ENCODE assay signal across 23 cellular contexts in the genomic region with DNA sequence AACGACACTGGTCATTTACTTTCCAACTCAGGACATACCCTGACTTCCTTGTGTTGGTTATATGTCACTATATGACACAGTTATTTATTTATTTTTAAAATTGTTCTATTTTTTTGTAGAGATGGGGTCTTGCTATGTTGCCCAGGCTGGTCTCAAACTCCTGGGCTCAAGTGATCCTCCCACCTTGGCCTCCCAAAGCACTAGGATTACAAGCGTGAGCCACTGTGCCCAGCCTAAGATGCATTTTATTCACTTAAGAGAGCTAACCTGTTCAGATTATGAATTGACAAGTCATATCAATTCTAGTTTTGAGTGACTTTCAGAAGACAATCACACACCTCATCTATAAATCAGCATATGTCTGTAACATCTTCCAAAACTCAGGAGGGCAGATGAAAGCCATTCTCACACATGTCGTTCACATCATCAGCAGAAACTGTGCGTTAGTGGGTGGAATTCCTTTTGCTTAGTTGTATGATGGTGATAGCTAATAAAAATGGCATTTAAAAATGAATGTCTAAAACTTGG.
DNase-seq lines count a peak whose midpoint lies in the region; ATAC-seq and TF ChIP-seq lines count a peak whose summit lies in the region.
"Had no signal": no experiment of that assay in that cellular context is flagged by ENCODE, and none has a peak within 500 bp of the region (broad histone marks: within the 10 kb centered on the region; RNA-seq: fewer than 3 reads in every experiment).

No MANE protein-coding gene starts in this region.

- H3K36me3 ChIP-seq in DND-41 (ENCODE audit: insufficient read depth, low read length), result no peaks in the 10 kb centered on the region
- H3K36me3 ChIP-seq: BLaER1 treated with 17β-estradiol and CSF1 and Interleukin-3, amounts not matched to agents 10 nM and 100 nM; esophagus muscularis mucosa; SJSA1 had no signal

- H3K36me3 Mint-ChIP-seq in T-helper 1 cell treated with Interleukin-12 subunit alpha and Interleukin-12 subunit beta and Interleukin-4 antibody, amounts not matched to agents 30 μg/mL and 1 μg/mL, for 36 hours (ENCODE audit: low read depth), result peaks cover 9% of the 10 kb centered on the region

- H4K20me1 ChIP-seq in DND-41 (ENCODE audit: insufficient read depth, low read length), result no peaks in the 10 kb centered on the region
- H4K20me1 ChIP-seq: BLaER1 treated with 17β-estradiol and CSF1 and Interleukin-3, amounts not matched to agents 10 nM and 100 nM had no signal

- peak; percentile 53 for DNase-seq in activated CD4-positive, alpha-beta T cell treated with anti-CD3 and anti-CD28 coated beads for 48 hours
- no peak for DNase-seq in activated CD4-positive, alpha-beta T cell treated with anti-CD3 and anti-CD28 coated beads, Interleukin-2, amount 50 U/mL, for 1 hour
- DNase-seq in DND-41, result no peak
- no peak for DNase-seq in epithelial cell of prostate (ENCODE audit: low read depth, low spot score)
- DNase-seq in inferior parietal cortex (ENCODE audit: extremely low spot score), result no peak
- DNase-seq in NCI-H226, result no peak
- DNase-seq in caudate nucleus (lab: John Stamatoyannopoulos, UW), result no peak
- DNase-seq: activated CD4-positive, alpha-beta T cell treated with anti-CD3 and anti-CD28 coated beads, Interleukin-2, amount 10 ng/mL, durations not matched to agents 7 days and 5 days; DMS 273 treated with DMSO at 0.1 percent for 48 hours; effector CD8-positive, alpha-beta T cell; GF-D8; IMR-90; MM.1S; NCI-H146; NCI-H774; PC-3 had no signal

- H3K27ac Mint-ChIP-seq in T-helper 1 cell treated with Interleukin-12 subunit alpha and Interleukin-12 subunit beta and Interleukin-4 antibody, amounts not matched to agents 30 μg/mL and 1 μg/mL, for 36 hours, result peak overlapping the region; percentile 31
- H3K27ac Mint-ChIP-seq: activated CD4-positive, alpha-beta T cell treated with anti-CD3 and anti-CD28 coated beads, Interleukin-2, amount 10 ng/mL, durations not matched to agents 7 days and 5 days; progenitor cell of endocrine pancreas had no signal

- H3K4me3 ChIP-seq in DND-41 (ENCODE audit: low read depth in 1 of 2, low read length in 2 of 2), result no peak overlapping the region
- H3K4me3 ChIP-seq: BLaER1 treated with 17β-estradiol and CSF1 and Interleukin-3, amounts not matched to agents 10 nM and 100 nM; esophagus muscularis mucosa; SJSA1 had no signal

- peak overlapping the region; percentile 16 for H3K4me3 Mint-ChIP-seq in T-helper 1 cell treated with Interleukin-12 subunit alpha and Interleukin-12 subunit beta and Interleukin-4 antibody, amounts not matched to agents 30 μg/mL and 1 μg/mL, for 36 hours
- H3K4me3 Mint-ChIP-seq: activated CD4-positive, alpha-beta T cell treated with anti-CD3 and anti-CD28 coated beads, Interleukin-2, amount 10 ng/mL, durations not matched to agents 7 days and 5 days; neural crest cell had no signal

- no peak for ATAC-seq in DND-41 (ENCODE audit: insufficient read depth, low read depth)
- ATAC-seq: PC-3 had no signal

- no peak for TF ChIP-seq CTCF in DND-41 (IDR thresholded peaks at IDR 0.05; ENCODE audit: borderline replicate concordance, extremely low read depth, low read length, poor library complexity, severe bottlenecking)

- H3K4me1 ChIP-seq in DND-41 (ENCODE audit: insufficient read depth, low read length), result peaks cover 68% of the 10 kb centered on the region
- H3K4me1 ChIP-seq: esophagus muscularis mucosa, SJSA1 had no signal

- H3K79me2 ChIP-seq in DND-41 (ENCODE audit: insufficient read depth, low read length), result peaks cover 48% of the 10 kb centered on the region

- no peaks in the 10 kb centered on the region for H3K9me3 ChIP-seq in DND-41 (ENCODE audit: insufficient read depth, low read length, severe bottlenecking)
- H3K9me3 ChIP-seq: BLaER1 treated with 17β-estradiol and CSF1 and Interleukin-3, amounts not matched to agents 10 nM and 100 nM; esophagus muscularis mucosa; SJSA1 had no signal

- H3K4me1 Mint-ChIP-seq in T-helper 1 cell treated with Interleukin-12 subunit alpha and Interleukin-12 subunit beta and Interleukin-4 antibody, amounts not matched to agents 30 μg/mL and 1 μg/mL, for 36 hours (ENCODE audit: low read depth), result peaks cover 48% of the 10 kb centered on the region

- H3K27me3 ChIP-seq in DND-41 (ENCODE audit: insufficient read depth, low read length, poor library complexity), result no peaks in the 10 kb centered on the region
- H3K27me3 ChIP-seq: BLaER1 treated with 17β-estradiol and CSF1 and Interleukin-3, amounts not matched to agents 10 nM and 100 nM; esophagus muscularis mucosa; SJSA1 had no signal

- H3K9me3 Mint-ChIP-seq in T-helper 1 cell treated with Interleukin-12 subunit alpha and Interleukin-12 subunit beta and Interleukin-4 antibody, amounts not matched to agents 30 μg/mL and 1 μg/mL, for 36 hours, result no peaks in the 10 kb centered on the region
- H3K9me3 Mint-ChIP-seq: activated CD4-positive, alpha-beta T cell treated with anti-CD3 and anti-CD28 coated beads, Interleukin-2, amount 10 ng/mL, durations not matched to agents 7 days and 5 days; neural crest cell had no signal

- H3K27ac ChIP-seq in DND-41 (ENCODE audit: low read length) (0 out of 2 replicates have a peak overlapping the region, but pooled peaks have one; percentile 18), epithelial cell of prostate (peak overlapping the region; percentile 98), caudate nucleus (ENCODE audit: low read depth, low read length) (no peak overlapping the region)
- H3K27ac ChIP-seq: esophagus muscularis mucosa, HL-60, SJSA1 had no signal

- H3K27me3 Mint-ChIP-seq in T-helper 1 cell treated with Interleukin-12 subunit alpha and Interleukin-12 subunit beta and Interleukin-4 antibody, amounts not matched to agents 30 μg/mL and 1 μg/mL, for 36 hours (ENCODE audit: low read depth), result no peaks in the 10 kb centered on the region
- H3K27me3 Mint-ChIP-seq: activated CD4-positive, alpha-beta T cell treated with anti-CD3 and anti-CD28 coated beads, Interleukin-2, amount 10 ng/mL, durations not matched to agents 7 days and 5 days; progenitor cell of endocrine pancreas had no signal

- no peak overlapping the region for H3K9ac ChIP-seq in DND-41 (ENCODE audit: low read depth, low read length)

- H2AFZ ChIP-seq in DND-41 (ENCODE audit: low read depth, low read length), result no peak overlapping the region

- H3K4me2 ChIP-seq in DND-41 (ENCODE audit: insufficient read depth, low read length), result no peak overlapping the region
